In the genomic region with DNA sequence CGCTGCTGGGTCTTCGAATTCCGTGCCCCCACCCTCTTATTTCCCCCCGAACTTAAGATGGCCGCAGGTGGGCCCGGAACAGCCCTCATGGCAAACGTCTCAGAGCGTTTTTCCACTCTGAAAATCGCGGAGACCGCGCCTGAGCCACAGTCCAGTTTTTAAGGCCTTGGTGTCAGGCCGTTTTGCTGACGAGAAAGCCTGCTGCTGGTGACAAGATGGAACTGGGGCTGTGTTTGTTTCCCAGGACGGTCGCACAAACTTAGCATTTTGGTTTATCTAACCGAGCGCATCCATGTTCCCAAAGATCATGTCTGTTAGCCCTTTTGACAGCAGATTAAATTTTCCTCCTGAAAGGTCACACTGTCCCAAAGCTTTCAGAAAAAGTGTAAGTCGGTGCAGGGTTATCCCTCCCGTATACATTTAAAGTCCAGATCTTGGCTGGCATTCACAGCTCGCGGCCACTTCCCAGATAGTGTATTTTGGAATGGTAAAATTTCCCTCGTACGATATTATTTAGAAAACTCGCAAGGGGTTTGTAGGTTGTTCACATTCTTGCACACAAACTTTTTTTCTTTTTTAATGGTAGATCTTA, we compare ENCODE assay signal across 8 cellular contexts. TPM values are rescaled to one million over a fixed set of nuclear protein-coding genes. Genes with fewer than 3 reads are reported as not detected.
DNase-seq lines count a peak whose midpoint lies in the region; ATAC-seq lines count a peak whose summit lies in the region.

No MANE protein-coding gene starts in this region.

- H3K27me3 ChIP-seq in adipocyte (replicated peaks; ENCODE audit: control insufficient read depth, insufficient read depth, low read length) (no peaks in the 10 kb centered on the region), iPS DF 6.9 (ENCODE audit: control insufficient read depth, insufficient read depth, low read length) (no peaks in the 10 kb centered on the region), skeletal muscle tissue (ENCODE audit: control insufficient read depth in 3 of 3, insufficient read depth in 3 of 3, low read length in 3 of 3) (no peaks in the 10 kb centered on the region)

- peak; percentile 48 for ATAC-seq in HG02798 (IDR thresholded peaks at IDR 0.05; ENCODE audit: poor library complexity, unreplicated experiment)

- H3K36me3 ChIP-seq in adipocyte (ENCODE audit: control insufficient read depth, insufficient read depth, low read length, severe bottlenecking) (no peaks in the 10 kb centered on the region), iPS DF 6.9 (ENCODE audit: control insufficient read depth, insufficient read depth, low read length) (no peaks in the 10 kb centered on the region), skeletal muscle tissue (ENCODE audit: control insufficient read depth in 3 of 3, insufficient read depth in 3 of 3, low read length in 3 of 3) (no peaks in the 10 kb centered on the region)

- no peaks in the 10 kb centered on the region for H3K9me3 ChIP-seq in adipocyte (ENCODE audit: control insufficient read depth, low read length)
- H3K9me3 ChIP-seq in iPS DF 6.9 (ENCODE audit: control insufficient read depth, insufficient read depth, low read length) = no peaks in the 10 kb centered on the region
- no peaks in the 10 kb centered on the region for H3K9me3 ChIP-seq in skeletal muscle tissue (ENCODE audit: control insufficient read depth in 3 of 3, low read length in 3 of 3)

- WGBS in iPS DF 6.9 (ENCODE audit: insufficient coverage, insufficient read length) = no CpG with 5 or more reads among the region's 25 CpGs

- H3K4me3 ChIP-seq in adipocyte (ENCODE audit: low read length) (peak overlapping the region; percentile 90), iPS DF 6.9 (ENCODE audit: low read length) (peak overlapping the region; percentile 97), skeletal muscle tissue (ENCODE audit: low read length in 3 of 3) (peak overlapping the region; percentile 83 to 93 (median 89))

- peak; percentile 16 for DNase-seq in stimulated activated CD8-positive, alpha-beta memory T cell treated with anti-CD3 and anti-CD28 coated beads, Interleukin-12 subunit alpha, Interleukin-12 subunit beta, amount 100 ng/mL, for 24 hours (ENCODE audit: extremely low read depth)
- no peak for DNase-seq in stimulated activated CD8-positive, alpha-beta memory T cell treated with anti-CD3 and anti-CD28 coated beads, Interleukin-4, amount 100 ng/mL, for 48 hours
- peak; percentile 85 for DNase-seq in NCI-H146 (lab: John Stamatoyannopoulos, UW)
- DNase-seq in adipocyte (ENCODE audit: low read depth) = peak; percentile 56
- DNase-seq in iPS DF 6.9 (ENCODE audit: low read depth, low spot score) = peak; percentile 22
- DNase-seq in central memory CD4-positive, alpha-beta T cell = no peak

- H3K9ac ChIP-seq in adipocyte (ENCODE audit: low read length) (peak overlapping the region; percentile 94), skeletal muscle tissue (ENCODE audit: low read depth in 1 of 3, low read length in 3 of 3) (peak overlapping the region; percentile 97 to 99 (median 97))

- H3K4me1 ChIP-seq in adipocyte (ENCODE audit: control insufficient read depth, insufficient read depth, low read length) (peaks cover 38% of the 10 kb centered on the region), iPS DF 6.9 (ENCODE audit: control insufficient read depth, insufficient read depth, low read length) (no peaks in the 10 kb centered on the region), skeletal muscle tissue (ENCODE audit: control insufficient read depth in 3 of 3, insufficient read depth in 3 of 3, low read length in 3 of 3) (peaks cover 12 to 27% (median 16%) of the 10 kb centered on the region in 3 donors)

- no peak overlapping the region for H3K27ac ChIP-seq in iPS DF 6.9 (ENCODE audit: low read length)
- H3K27ac ChIP-seq in skeletal muscle tissue (ENCODE audit: low read depth, low read length) = peak overlapping the region; percentile 98

RNA-seq across cellular contexts. Expression of a gene that starts 0.8 kb away (rescaled TPM):
- total RNA-seq in skeletal muscle tissue = 73.1 TPM

Comparison
In these comparisons a context has a peak if more than half of its experiments do, and no peak if none do; other contexts are left out.
1. DNase-seq: peak in stimulated activated CD8-positive, alpha-beta memory T cell treated with anti-CD3 and anti-CD28 coated beads, Interleukin-12 subunit alpha, Interleukin-12 subunit beta, amount 100 ng/mL, for 24 hours (single experiment), NCI-H146 (single experiment), adipocyte (single experiment) and iPS DF 6.9 (single experiment); none in stimulated activated CD8-positive, alpha-beta memory T cell treated with anti-CD3 and anti-CD28 coated beads, Interleukin-4, amount 100 ng/mL, for 48 hours (single experiment) and central memory CD4-positive, alpha-beta T cell (single experiment).
2. Peak in every context shown above with its lines, with median percentiles within 50 percentile points of each other: H3K4me3 ChIP-seq.